In genomic region chr22:21650823-21651520, GRCh38 we compare ENCODE assay signal across 9 cellular contexts. TPM values are rescaled to one million over a fixed set of nuclear protein-coding genes. Genes with fewer than 3 reads are reported as not detected.
DNase-seq lines count a peak whose midpoint lies in the region; ATAC-seq, FAIRE-seq and TF ChIP-seq lines count a peak whose summit lies in the region.
"Had no signal": no experiment of that assay in that cellular context is flagged by ENCODE, and none has a peak within 500 bp of the region (broad histone marks: within the 10 kb centered on the region; RNA-seq: fewer than 3 reads in every experiment).

No MANE protein-coding gene starts in this region.

- H3K9me3 ChIP-seq in keratinocyte (ENCODE audit: control insufficient read depth, low read depth, low read length): no peaks in the 10 kb centered on the region

- H2AFZ ChIP-seq in keratinocyte (ENCODE audit: control insufficient read depth, low read length): no peak overlapping the region

- H3K4me2 ChIP-seq in keratinocyte (ENCODE audit: control insufficient read depth, extremely low read depth, insufficient read depth, low read depth, low read length): peak overlapping the region; percentile 97

- peaks cover 23% of the 10 kb centered on the region for H3K36me3 Mint-ChIP-seq in activated CD4-positive, alpha-beta memory T cell treated with anti-CD3 and anti-CD28 coated beads, Interleukin-2, amount 10 ng/mL, durations not matched to agents 7 days and 5 days (ENCODE audit: low read depth)

- peaks cover 10% of the 10 kb centered on the region for H3K4me1 ChIP-seq in keratinocyte (ENCODE audit: control insufficient read depth, extremely low read depth, insufficient read depth, low read length)

- POLR2A ChIA-PET in activated CD4-positive, alpha-beta memory T cell treated with anti-CD3 and anti-CD28 coated beads, Interleukin-2, amount 10 ng/mL, durations not matched to agents 7 days and 5 days (lab: Charles Lee): interaction anchor here (0.7 to 5.7 kb wide), 7 partner anchors 8 to 83 kb away, joined by 3 to 92 read pairs (median 5); partner anchors contain the start of genes CCDC116, PPIL2, SDF2L1 and YDJC

- peak overlapping the region; percentile 72 for H3K9ac ChIP-seq in keratinocyte (ENCODE audit: control insufficient read depth, extremely low read depth, insufficient read depth, low read length)

- H3K79me2 ChIP-seq in keratinocyte (ENCODE audit: control insufficient read depth, insufficient read depth, low read length): peaks cover 5% of the 10 kb centered on the region

- TF ChIP-seq CTCF in AG10803 (conservative IDR thresholded peaks at IDR 0.05; ENCODE audit: low read length) (no peak), HFF-Myc (IDR thresholded peaks at IDR 0.05; ENCODE audit: low read depth, low read length, missing control alignments) (no peak), keratinocyte (optimal IDR thresholded peaks at IDR 0.05 in 1 of 3, IDR thresholded peaks at IDR 0.05 in 1 of 3, conservative IDR thresholded peaks at IDR 0.05 in 1 of 3; ENCODE audit: extremely low read depth in 1 of 3, insufficient read depth in 2 of 3, low read length in 3 of 3) (no peak)

- H3K4me3 ChIP-seq in AG10803 (ENCODE audit: low read length) (peak overlapping the region; percentile 79), HFF-Myc (replicated peaks; ENCODE audit: low read depth, low read length) (peak overlapping the region; percentile 82), keratinocyte (ENCODE audit: control insufficient read depth in 2 of 3, extremely low read depth in 1 of 3, insufficient read depth in 2 of 3, low read depth in 1 of 3, low read length in 3 of 3) (peak overlapping the region in 1 of 3 experiments; percentile 80)

- no peaks in the 10 kb centered on the region for H3K27me3 Mint-ChIP-seq in activated CD4-positive, alpha-beta memory T cell treated with anti-CD3 and anti-CD28 coated beads, Interleukin-2, amount 10 ng/mL, durations not matched to agents 7 days and 5 days

- H3K27me3 ChIP-seq in keratinocyte (ENCODE audit: control insufficient read depth, extremely low read depth, insufficient read depth, low read length): no peaks in the 10 kb centered on the region

- peak overlapping the region; percentile 81 for H3K4me3 Mint-ChIP-seq in activated CD4-positive, alpha-beta memory T cell treated with anti-CD3 and anti-CD28 coated beads, Interleukin-2, amount 10 ng/mL, durations not matched to agents 7 days and 5 days

- no peak overlapping the region for H3K27ac ChIP-seq in keratinocyte (ENCODE audit: control insufficient read depth, insufficient read depth, low read length)
- H3K27ac ChIP-seq: HL-60 had no signal

- peak overlapping the region; percentile 84 for H3K27ac Mint-ChIP-seq in activated CD4-positive, alpha-beta memory T cell treated with anti-CD3 and anti-CD28 coated beads, Interleukin-2, amount 10 ng/mL, durations not matched to agents 7 days and 5 days

- H3K36me3 ChIP-seq in keratinocyte (ENCODE audit: control insufficient read depth in 2 of 2, extremely low read depth in 1 of 2, insufficient read depth in 2 of 2, low read length in 2 of 2): peaks cover 12 to 14% of the 10 kb centered on the region in 2 experiments

- no peak for ATAC-seq in HG02759 (IDR thresholded peaks at IDR 0.05; ENCODE audit: unreplicated experiment)
- no peak for ATAC-seq in HG03175 (IDR thresholded peaks at IDR 0.05; ENCODE audit: unreplicated experiment)

- H3K9me1 ChIP-seq in keratinocyte (ENCODE audit: control insufficient read depth, extremely low read depth, insufficient read depth, low read length): no peaks in the 10 kb centered on the region

- no peak for FAIRE-seq in keratinocyte (lab: Jason Lieb, UNC)

- no peaks in the 10 kb centered on the region for H3K9me3 Mint-ChIP-seq in activated CD4-positive, alpha-beta memory T cell treated with anti-CD3 and anti-CD28 coated beads, Interleukin-2, amount 10 ng/mL, durations not matched to agents 7 days and 5 days

- DNase-seq in AG10803 (ENCODE audit: low read depth): no peak
- no peak for DNase-seq in HFF-Myc (ENCODE audit: extremely low read depth, low read depth)
- DNase-seq in activated CD4-positive, alpha-beta memory T cell treated with anti-CD3 and anti-CD28 coated beads, Interleukin-2, amount 10 ng/mL, durations not matched to agents 7 days and 5 days: no peak
- no peak for DNase-seq in keratinocyte (ENCODE audit: low read depth, low spot score)
- DNase-seq in RKO (ENCODE audit: low spot score): no peak
- DNase-seq in amniotic stem cell (lab: John Stamatoyannopoulos, UW): no peak

- CTCF ChIA-PET in activated CD4-positive, alpha-beta memory T cell treated with anti-CD3 and anti-CD28 coated beads, Interleukin-2, amount 10 ng/mL, durations not matched to agents 7 days and 5 days (lab: Charles Lee): interaction anchor here (1.4 to 4.3 kb wide), 3 partner anchors 8 to 22 kb away, joined by 4 to 39 read pairs (median 21); partner anchors contain the start of genes SDF2L1 and YDJC

- peaks cover 30% of the 10 kb centered on the region for H3K4me1 Mint-ChIP-seq in activated CD4-positive, alpha-beta memory T cell treated with anti-CD3 and anti-CD28 coated beads, Interleukin-2, amount 10 ng/mL, durations not matched to agents 7 days and 5 days

- dilution Hi-C loops in keratinocyte (cut with MboI; ENCODE audit: extremely low pct_ligation_motif_present, low sequenced_read_pairs): no loop called here

- peaks cover 4% of the 10 kb centered on the region for H4K20me1 ChIP-seq in keratinocyte (ENCODE audit: control insufficient read depth, extremely low read depth, insufficient read depth, low read length)

RNA-seq across cellular contexts. Expression of gene SDF2L1, which starts 8.9 kb away (rescaled TPM):
- 10 to 100 TPM; 61.4 to 62.1 TPM for total RNA-seq in activated CD4-positive, alpha-beta memory T cell treated with anti-CD3 and anti-CD28 coated beads, Interleukin-2, amount 10 ng/mL, durations not matched to agents 7 days and 5 days
- polyA plus RNA-seq in keratinocyte: 23.2 to 33.1 TPM (median 25.6 TPM) in 3 replicates
- polyA plus RNA-seq in keratinocyte (2011; ENCODE audit: low read depth): 4.1 TPM
- 14.4 and 27.0 TPM in 2 replicates for polyA plus RNA-seq in keratinocyte (2011; cell fraction: cytosol; rRNA removed)
- 13.4 and 18.9 TPM in 2 replicates for polyA plus RNA-seq in keratinocyte (2011; cell fraction: nucleus; rRNA removed)
- 22.4 and 89.4 TPM in 2 replicates for polyA plus RNA-seq in keratinocyte (2012; ENCODE audit: low replicate concordance)
- 8.1 to 30.3 TPM (median 15.7 TPM) in 3 replicates for polyA minus RNA-seq in keratinocyte
- 46.6 TPM for polyA minus RNA-seq in keratinocyte (2011; cell fraction: cytosol; rRNA and poly(A)+ RNA removed)
- polyA minus RNA-seq in keratinocyte (2011; cell fraction: nucleus; rRNA and poly(A)+ RNA removed): 6.4 and 6.6 TPM in 2 replicates

RNA-seq across cellular contexts. Expression of gene PPIL2, which starts 14.8 kb away (rescaled TPM):
- total RNA-seq in activated CD4-positive, alpha-beta memory T cell treated with anti-CD3 and anti-CD28 coated beads, Interleukin-2, amount 10 ng/mL, durations not matched to agents 7 days and 5 days: 10 to 100 TPM; 62.5 to 66.3 TPM
- 24.6 to 31.4 TPM (median 30.2 TPM) in 3 replicates for polyA plus RNA-seq in keratinocyte
- 17.0 TPM for polyA plus RNA-seq in keratinocyte (2011; ENCODE audit: low read depth)
- polyA plus RNA-seq in keratinocyte (2011; cell fraction: cytosol; rRNA removed): 15.6 and 17.9 TPM in 2 replicates
- polyA plus RNA-seq in keratinocyte (2011; cell fraction: nucleus; rRNA removed): 89.2 and 97.9 TPM in 2 replicates
- 13.2 and 24.8 TPM in 2 replicates for polyA plus RNA-seq in keratinocyte (2012; ENCODE audit: low replicate concordance)
- 22.6 to 43.1 TPM (median 32.5 TPM) in 3 replicates for polyA minus RNA-seq in keratinocyte
- 7.7 TPM for polyA minus RNA-seq in keratinocyte (2011; cell fraction: cytosol; rRNA and poly(A)+ RNA removed)
- polyA minus RNA-seq in keratinocyte (2011; cell fraction: nucleus; rRNA and poly(A)+ RNA removed): 30.6 and 34.7 TPM in 2 replicates

RNA-seq across cellular contexts. Expression of gene CCDC116, which starts 18.4 kb away (rescaled TPM):
- total RNA-seq in activated CD4-positive, alpha-beta memory T cell treated with anti-CD3 and anti-CD28 coated beads, Interleukin-2, amount 10 ng/mL, durations not matched to agents 7 days and 5 days: under 1 TPM; 0.33 to 0.43 TPM
- polyA plus RNA-seq in keratinocyte: 0.03 TPM in 3 replicates
- not detected for polyA plus RNA-seq in keratinocyte (2011; ENCODE audit: low read depth)
- not detected in 2 replicates for polyA plus RNA-seq in keratinocyte (2011; cell fraction: cytosol; rRNA removed)
- polyA plus RNA-seq in keratinocyte (2011; cell fraction: nucleus; rRNA removed): 0.11 and 0.19 TPM in 2 replicates
- 0.17 TPM in 1 of 2 replicates, not detected in the other for polyA plus RNA-seq in keratinocyte (2012; ENCODE audit: low replicate concordance)
- polyA minus RNA-seq in keratinocyte: not detected in 3 replicates
- polyA minus RNA-seq in keratinocyte (2011; cell fraction: cytosol; rRNA and poly(A)+ RNA removed): not detected
- polyA minus RNA-seq in keratinocyte (2011; cell fraction: nucleus; rRNA and poly(A)+ RNA removed): not detected in 2 replicates

RNA-seq across cellular contexts. Expression of gene YDJC, which starts 21.1 kb away (rescaled TPM):
- total RNA-seq in activated CD4-positive, alpha-beta memory T cell treated with anti-CD3 and anti-CD28 coated beads, Interleukin-2, amount 10 ng/mL, durations not matched to agents 7 days and 5 days: 10 to 100 TPM; 37.1 to 38.0 TPM
- 18.2 to 31.8 TPM (median 22.3 TPM) in 3 replicates for polyA plus RNA-seq in keratinocyte
- 6.9 TPM for polyA plus RNA-seq in keratinocyte (2011; ENCODE audit: low read depth)
- polyA plus RNA-seq in keratinocyte (2011; cell fraction: cytosol; rRNA removed): 16.3 and 45.3 TPM in 2 replicates
- polyA plus RNA-seq in keratinocyte (2011; cell fraction: nucleus; rRNA removed): 16.6 and 28.9 TPM in 2 replicates
- 19.0 and 36.5 TPM in 2 replicates for polyA plus RNA-seq in keratinocyte (2012; ENCODE audit: low replicate concordance)
- polyA minus RNA-seq in keratinocyte: 5.3 to 16.2 TPM (median 12.4 TPM) in 3 replicates
- 56.2 TPM for polyA minus RNA-seq in keratinocyte (2011; cell fraction: cytosol; rRNA and poly(A)+ RNA removed)
- 12.6 and 17.6 TPM in 2 replicates for polyA minus RNA-seq in keratinocyte (2011; cell fraction: nucleus; rRNA and poly(A)+ RNA removed)
